In genomic region chr1:173856903-173857302, GRCh38 we compare ENCODE assay signal across 18 cellular contexts. TPM values are rescaled to one million over a fixed set of nuclear protein-coding genes. Genes with fewer than 3 reads are reported as not detected.
DNase-seq lines count a peak whose midpoint lies in the region; ATAC-seq, FAIRE-seq and TF ChIP-seq lines count a peak whose summit lies in the region.
"Had no signal": no experiment of that assay in that cellular context is flagged by ENCODE, and none has a peak within 500 bp of the region (broad histone marks: within the 10 kb centered on the region; RNA-seq: fewer than 3 reads in every experiment).

No MANE protein-coding gene starts in this region.

- H3K27ac ChIP-seq in GM23338 (ENCODE audit: low read depth) (0 out of 2 replicates have a peak overlapping the region, but pooled peaks have one; percentile 35), H1 (ENCODE audit: low read depth, low read length) (no peak overlapping the region), mesenchymal stem cell (ENCODE audit: low read length, poor library complexity, severe bottlenecking) (no peak overlapping the region), ovary (no peak overlapping the region), aorta (ENCODE audit: low read depth in 1 of 2, low read length in 2 of 2) (no peak overlapping the region)
- H3K27ac ChIP-seq: BLaER1 treated with 17β-estradiol and CSF1 and Interleukin-3, amounts not matched to agents 10 nM and 100 nM had no signal

- H3K36me3 Mint-ChIP-seq in GM23338 (ENCODE audit: low read depth): peaks cover 70% of the 10 kb centered on the region

- H3K79me2 ChIP-seq in GM23338 (replicated peaks; ENCODE audit: insufficient read depth) (no peaks in the 10 kb centered on the region), H1 (ENCODE audit: control insufficient read depth in 1 of 2, insufficient read depth in 2 of 2, low read length in 2 of 2) (no peaks in the 10 kb centered on the region)

- no peak overlapping the region for H3K56ac ChIP-seq in H1 (replicated peaks; ENCODE audit: insufficient read length, low read depth, low read length)

- H3K9ac ChIP-seq in H1 (replicated peaks in 1 of 4; ENCODE audit: extremely low read depth in 1 of 4, low read depth in 3 of 4, low read length in 3 of 4) (no peak overlapping the region), mesenchymal stem cell (ENCODE audit: low read length) (peak overlapping the region; percentile 15)
- H3K9ac ChIP-seq: BLaER1 treated with 17β-estradiol and CSF1 and Interleukin-3, amounts not matched to agents 10 nM and 100 nM had no signal

- H3K23ac ChIP-seq in H1 (ENCODE audit: insufficient read length): no peak overlapping the region
- H3K23ac ChIP-seq in mesenchymal stem cell (ENCODE audit: low read length in 2 of 2): no peak overlapping the region

- H3K9me3 Mint-ChIP-seq in GM23338: no peaks in the 10 kb centered on the region; the same call in 2 of the 3 replicates

- H3K4me2 ChIP-seq in GM23338 (no peak overlapping the region), H1 (ENCODE audit: insufficient read depth in 1 of 2, low read depth in 2 of 2, low read length in 2 of 2) (no peak overlapping the region), mesenchymal stem cell (ENCODE audit: low read length, poor library complexity, severe bottlenecking) (no peak overlapping the region)
- H3K4me2 ChIP-seq: BLaER1 treated with 17β-estradiol and CSF1 and Interleukin-3, amounts not matched to agents 10 nM and 100 nM; PC-9 had no signal

- H3K4ac ChIP-seq in H1 (replicated peaks; ENCODE audit: insufficient read length, low read depth, low read length): no peak overlapping the region
- peak overlapping the region; percentile 16 to 54 for H3K4ac ChIP-seq in mesenchymal stem cell (ENCODE audit: low read depth in 1 of 2, low read length in 2 of 2)

- no peak overlapping the region for H4K5ac ChIP-seq in H1 (ENCODE audit: insufficient read length, low read depth, low read length)

- no peak overlapping the region for H2BK5ac ChIP-seq in H1 (ENCODE audit: low read depth, low read length)
- H2BK5ac ChIP-seq in mesenchymal stem cell (ENCODE audit: low read depth, low read length, poor library complexity, severe bottlenecking): no peak overlapping the region

- intact Hi-C loops in ovary (cut with DNase I) (no loop called here), aorta (cut with DNase I) (no loop called here)

- 90% methylated on average over 2 of the region's 2 CpGs; no CpG with 5 or more reads in 1 of the 2 experiments for WGBS in H1 (ENCODE audit: extremely low coverage in 1 of 2, insufficient coverage in 1 of 2, insufficient read length in 1 of 2, insufficient replicate concordance in 2 of 2, low coverage in 1 of 2, low lambda C conversion rate in 2 of 2, missing lambda C conversion rate in 1 of 2), 2 experiments
- 86% methylated on average over 1 of the region's 2 CpGs for WGBS in mesenchymal stem cell
- WGBS in ovary, 3 donors: 92 to 96% (median 95%) methylated on average over 2 of the region's 2 CpGs
- WGBS in aorta, 2 donors: 89 to 90% methylated on average over 2 of the region's 2 CpGs

- H3K79me1 ChIP-seq in H1 (ENCODE audit: low read depth, low read length) (no peaks in the 10 kb centered on the region), mesenchymal stem cell (replicated peaks; ENCODE audit: low read length, poor library complexity, severe bottlenecking) (peaks cover 4% of the 10 kb centered on the region)

- H4K91ac ChIP-seq in H1 (replicated peaks; ENCODE audit: insufficient read length, low read length) (no peak overlapping the region), mesenchymal stem cell (ENCODE audit: low read length) (no peak overlapping the region)

- no peak overlapping the region for H3K18ac ChIP-seq in H1 (ENCODE audit: extremely low read depth, low read length)
- H3K18ac ChIP-seq in mesenchymal stem cell (ENCODE audit: low read depth in 1 of 2, low read length in 2 of 2): peak overlapping the region in 1 of 2 experiments; percentile 21

- no peaks in the 10 kb centered on the region for H3K9me3 ChIP-seq in H1 (ENCODE audit: insufficient read depth in 2 of 2, low read depth in 1 of 2, low read length in 1 of 2)
- H3K9me3 ChIP-seq in mesenchymal stem cell (ENCODE audit: control insufficient read depth, low read length): no peaks in the 10 kb centered on the region
- H3K9me3 ChIP-seq in ovary: no peaks in the 10 kb centered on the region
- no peaks in the 10 kb centered on the region for H3K9me3 ChIP-seq in aorta (ENCODE audit: control insufficient read depth, low read length)
- H3K9me3 ChIP-seq: BLaER1 treated with 17β-estradiol and CSF1 and Interleukin-3, amounts not matched to agents 10 nM and 100 nM; SJSA1 had no signal

- TF ChIP-seq POLR2A in H1 (IDR thresholded peaks at IDR 0.05; ENCODE audit: control extremely low read depth in 1 of 2, low read depth in 2 of 2, low read length in 2 of 2) (no peak; a peak in 1 of 3 replicates), ovary (IDR thresholded peaks at IDR 0.05) (no peak)

- H2AFZ ChIP-seq in GM23338 (no peak overlapping the region), H1 (ENCODE audit: low read length) (no peak overlapping the region), mesenchymal stem cell (ENCODE audit: low read depth, low read length) (no peak overlapping the region)
- H2AFZ ChIP-seq: PC-9 had no signal

- H3K4me1 Mint-ChIP-seq in GM23338: peaks cover 14% of the 10 kb centered on the region

- no peak for ATAC-seq in GM23338
- no peak for ATAC-seq in aorta (ENCODE audit: low FRiP score)

- H2BK120ac ChIP-seq in H1 (replicated peaks; ENCODE audit: low read depth, low read length) (no peak overlapping the region), mesenchymal stem cell (ENCODE audit: low read depth, low read length) (no peak overlapping the region)

- no peak overlapping the region for H3K14ac ChIP-seq in H1 (ENCODE audit: insufficient read length)
- no peak overlapping the region for H3K14ac ChIP-seq in mesenchymal stem cell (ENCODE audit: low read length in 2 of 2)

- no peak for FAIRE-seq in H1 (lab: Jason Lieb, UNC)
- FAIRE-seq: GM19239, HepG2 had no signal

- peaks cover 6% of the 10 kb centered on the region; the same call in 1 of the 2 replicates for H3K36me3 ChIP-seq in GM23338 (ENCODE audit: insufficient read depth)
- H3K36me3 ChIP-seq in H1 (ENCODE audit: control insufficient read depth in 2 of 4, insufficient read depth in 4 of 4, low read length in 3 of 4): peaks cover 6 to 57% (median 25%) of the 10 kb centered on the region in 4 experiments; a peak in 7 of 8 replicates
- peaks cover 8 to 76% of the 10 kb centered on the region in 2 experiments for H3K36me3 ChIP-seq in mesenchymal stem cell (ENCODE audit: control insufficient read depth in 1 of 2, insufficient read depth in 2 of 2, low read depth in 1 of 2, low read length in 2 of 2)
- no peaks in the 10 kb centered on the region for H3K36me3 ChIP-seq in ovary
- peaks cover 4 to 7% of the 10 kb centered on the region in 2 donors for H3K36me3 ChIP-seq in aorta (ENCODE audit: control insufficient read depth in 1 of 2, insufficient read depth in 2 of 2, low read length in 1 of 2)

- no peak overlapping the region for H4K8ac ChIP-seq in H1 (ENCODE audit: extremely low read depth, insufficient read depth, low read length)
- no peak overlapping the region for H4K8ac ChIP-seq in mesenchymal stem cell (ENCODE audit: low read length)

- H3K4me1 ChIP-seq in GM23338 (ENCODE audit: insufficient read depth) (peaks cover 11% of the 10 kb centered on the region), H1 (replicated peaks in 1 of 4; ENCODE audit: control insufficient read depth in 3 of 4, insufficient read depth in 4 of 4, low read length in 3 of 4) (peaks cover 0 to 9% (median 4%) of the 10 kb centered on the region in 4 experiments; a peak in 5 of 7 replicates), mesenchymal stem cell (ENCODE audit: control insufficient read depth, insufficient read depth, low read depth, low read length) (peaks cover 2% of the 10 kb centered on the region), ovary (ENCODE audit: insufficient read depth) (no peaks in the 10 kb centered on the region), aorta (ENCODE audit: control insufficient read depth in 1 of 2, insufficient read depth in 2 of 2, low read length in 2 of 2) (no peaks in the 10 kb centered on the region)
- H3K4me1 ChIP-seq: BLaER1 treated with 17β-estradiol and CSF1 and Interleukin-3, amounts not matched to agents 10 nM and 100 nM had no signal

- H3K9me2 ChIP-seq in GM23338 (ENCODE audit: insufficient read depth): no peaks in the 10 kb centered on the region

- no peaks in the 10 kb centered on the region for H4K20me1 ChIP-seq in GM23338 (replicated peaks; ENCODE audit: insufficient read depth)
- peaks cover 0 to 1% of the 10 kb centered on the region in 2 experiments for H4K20me1 ChIP-seq in H1 (replicated peaks in 1 of 2; ENCODE audit: control insufficient read depth in 1 of 2, insufficient read depth in 2 of 2, low read length in 2 of 2)

- H3K27me3 ChIP-seq in GM23338 (ENCODE audit: insufficient read depth) (no peaks in the 10 kb centered on the region), H1 (replicated peaks in 1 of 4; ENCODE audit: control insufficient read depth in 3 of 4, extremely low read depth in 1 of 4, insufficient read depth in 3 of 4, low read length in 3 of 4) (no peaks in the 10 kb centered on the region), mesenchymal stem cell (ENCODE audit: control insufficient read depth in 1 of 2, insufficient read depth in 1 of 2, low read length in 2 of 2) (no peaks in the 10 kb centered on the region), ovary (no peaks in the 10 kb centered on the region), aorta (ENCODE audit: control insufficient read depth in 1 of 2, insufficient read depth in 2 of 2, low read length in 1 of 2) (no peaks in the 10 kb centered on the region)
- H3K27me3 ChIP-seq: BLaER1 treated with 17β-estradiol and CSF1 and Interleukin-3, amounts not matched to agents 10 nM and 100 nM; SJSA1 had no signal

- TF ChIP-seq CTCF in GM23338 (conservative IDR thresholded peaks at IDR 0.05; ENCODE audit: low read depth in 2 of 2): no peak
- TF ChIP-seq CTCF in H1 (IDR thresholded peaks at IDR 0.05; ENCODE audit: control extremely low read depth in 1 of 3, insufficient read depth in 1 of 3, low read depth in 1 of 3, low read length in 3 of 3): no peak
- no peak for TF ChIP-seq CTCF in ovary (IDR thresholded peaks at IDR 0.05)

- DNase-seq in CD1c-positive myeloid dendritic cell (ENCODE audit: extremely low spot score) (peak; percentile 6), GM23338 (ENCODE audit: low spot score) (no peak), H1 (ENCODE audit: low read depth in 1 of 2, low spot score in 2 of 2) (no peak), mesenchymal stem cell (peak; percentile 46), ovary (no peak), foreskin melanocyte (no peak), aorta (no peak), NCI-H526 (lab: John Stamatoyannopoulos, UW) (no peak)
- DNase-seq: EL, HCEC 1CT, NCI-H1092 treated with DMSO at 0.1 percent for 48 hours, NCI-H1694, NCI-H510A treated with DMSO at 0.1 percent for 48 hours, PC-9 had no signal

- H3K23me2 ChIP-seq in H1 (ENCODE audit: low read depth, low read length): no peaks in the 10 kb centered on the region

- peaks cover 11% of the 10 kb centered on the region; the same call in 1 of the 2 replicates for H3F3A ChIP-seq in GM23338 (replicated peaks; ENCODE audit: low read depth)

- peaks cover 15% of the 10 kb centered on the region for H3K27me3 Mint-ChIP-seq in GM23338 (ENCODE audit: insufficient read depth, low read depth, poor library complexity)

- H2BK15ac ChIP-seq in H1 (ENCODE audit: low read length): no peak overlapping the region
- H2BK15ac ChIP-seq in mesenchymal stem cell (ENCODE audit: low read depth, poor library complexity, severe bottlenecking): no peak overlapping the region

- H2BK12ac ChIP-seq in H1 (ENCODE audit: low read depth, low read length) (no peak overlapping the region), mesenchymal stem cell (ENCODE audit: low read length in 2 of 2) (no peak overlapping the region)

- CTCF ChIA-PET in H1 (lab: Charles Lee; ENCODE audit: partially characterized antibody): interaction anchor here (0.5 kb wide), 1 partner anchor 111 kb away, joined by 3 read pairs; no protein-coding TSS in a partner anchor

- POLR2A ChIA-PET in H1 (lab: Charles Lee; ENCODE audit: partially characterized antibody): interaction anchor here (1.0 to 17.5 kb wide), 5 partner anchors 8 to 165 kb away, joined by 3 to 475 read pairs (median 4); partner anchors contain the start of genes GAS5, RC3H1 and ZBTB37

- no peak for TF ChIP-seq RAD21 in H1 (IDR thresholded peaks at IDR 0.05 in 1 of 2, conservative IDR thresholded peaks at IDR 0.05 in 1 of 2; ENCODE audit: low read depth in 2 of 2, low read length in 2 of 2)

- no peak overlapping the region for H3K27ac Mint-ChIP-seq in GM23338

- H3K4me3 ChIP-seq in GM23338 (no peak overlapping the region), H1 (ENCODE audit: extremely low read depth in 1 of 4, insufficient read depth in 2 of 4, low read depth in 3 of 4, low read length in 4 of 4) (no peak overlapping the region), mesenchymal stem cell (ENCODE audit: insufficient read depth in 1 of 2, low read depth in 1 of 2, low read length in 2 of 2) (no peak overlapping the region), ovary (no peak overlapping the region), aorta (ENCODE audit: low read length in 2 of 2) (no peak overlapping the region)
- H3K4me3 ChIP-seq: BLaER1 treated with 17β-estradiol and CSF1 and Interleukin-3, amounts not matched to agents 10 nM and 100 nM; PC-9; SJSA1 had no signal

- TF ChIP-seq EP300 in H1 (IDR thresholded peaks at IDR 0.05; ENCODE audit: borderline replicate concordance in 1 of 2, low read depth in 2 of 2, low read length in 2 of 2): no peak
- TF ChIP-seq EP300 in ovary (IDR thresholded peaks at IDR 0.05): no peak

- H2AK5ac ChIP-seq in H1 (ENCODE audit: low read depth, low read length) (no peak overlapping the region), mesenchymal stem cell (ENCODE audit: low read length, severe bottlenecking) (no peak overlapping the region)

- no peak overlapping the region for H3K4me3 Mint-ChIP-seq in GM23338

- no peak overlapping the region for H2BK20ac ChIP-seq in H1 (ENCODE audit: low read length)

RNA-seq across cellular contexts. Expression of gene GAS5, which starts 10.9 kb away (rescaled TPM):
- total RNA-seq in GM23338 (2014; rRNA removed; shearing (Covaris generic)): 979 and 1,111 TPM in 2 replicates
- polyA plus RNA-seq in GM23338 (2016; fragmentation: Nextera tagmentation; extraction: Ambion mirVana) (992 and 1,077 TPM in 2 replicates), H1 (2011; rRNA removed) (716 and 1,238 TPM in 2 replicates), ovary (1,000 to 10,000 TPM in 1 of 2 donors, 100 to 1,000 TPM in 1; 802 to 2,293 TPM), aorta (100 to 1,000 TPM; 382 to 898 TPM)
- 763 and 799 TPM in 2 replicates for total RNA-seq in H1 (2021; fragmentation: NEBNext Ultra II Directional; extraction: Animal tissue kit (Norgen Biotek cat#: 25700))
- polyA plus RNA-seq in H1 (2011; cell fraction: cytosol; rRNA removed): 1,318 TPM
- polyA plus RNA-seq in H1 (2011; cell fraction: nucleus; rRNA removed): 616 TPM
- polyA plus RNA-seq in H1 (2012, experiment 1 of 2): 903 to 1,125 TPM (median 1,026 TPM) in 4 replicates
- 245 TPM for polyA plus RNA-seq in H1 (2012, experiment 2 of 2)
- 730 TPM for polyA plus RNA-seq in H1 (2013, experiment 1 of 2)
- 658 TPM for polyA plus RNA-seq in H1 (2013, experiment 2 of 2)
- 674 and 729 TPM in 2 replicates for polyA minus RNA-seq in H1 (2011; rRNA and poly(A)+ RNA removed)
- polyA minus RNA-seq in H1 (2011; cell fraction: cytosol; rRNA and poly(A)+ RNA removed): 428 TPM
- 1,795 TPM for polyA minus RNA-seq in H1 (2011; cell fraction: nucleus; rRNA and poly(A)+ RNA removed)
- polyA plus RNA-seq in mesenchymal stem cell (2013, experiment 1 of 2): 541 TPM
- 551 TPM for polyA plus RNA-seq in mesenchymal stem cell (2013, experiment 2 of 2)
- total RNA-seq in ovary (1,000 to 10,000 TPM in 6 of 7 donors, 100 to 1,000 TPM in 1; 958 to 2,885 (median 1,266) TPM), aorta (100 to 1,000 TPM; 201 to 307 TPM)

RNA-seq across cellular contexts. Expression of gene ZBTB37, which starts 11.3 kb away (rescaled TPM):
- total RNA-seq in GM23338 (2014; rRNA removed; shearing (Covaris generic)): 15.2 and 15.8 TPM in 2 replicates
- polyA plus RNA-seq in GM23338 (2016; fragmentation: Nextera tagmentation; extraction: Ambion mirVana) (1.4 and 2.7 TPM in 2 replicates), H1 (2011; rRNA removed) (1.6 and 1.7 TPM in 2 replicates), ovary (1 to 10 TPM; 2.3 to 4.4 TPM), aorta (1 to 10 TPM in 1 of 2 donors, under 1 TPM in 1; 0.63 to 1.9 TPM)
- total RNA-seq in H1 (2021; fragmentation: NEBNext Ultra II Directional; extraction: Animal tissue kit (Norgen Biotek cat#: 25700)): 11.3 and 12.5 TPM in 2 replicates
- 2.5 TPM for polyA plus RNA-seq in H1 (2011; cell fraction: cytosol; rRNA removed)
- polyA plus RNA-seq in H1 (2011; cell fraction: nucleus; rRNA removed): 5.2 TPM
- polyA plus RNA-seq in H1 (2012, experiment 1 of 2): 1.6 to 4.6 TPM (median 2.8 TPM) in 4 replicates
- polyA plus RNA-seq in H1 (2012, experiment 2 of 2): 0.14 TPM
- polyA plus RNA-seq in H1 (2013, experiment 1 of 2): 3.3 TPM
- 2.8 TPM for polyA plus RNA-seq in H1 (2013, experiment 2 of 2)
- polyA minus RNA-seq in H1 (2011; rRNA and poly(A)+ RNA removed): 27.7 and 32.6 TPM in 2 replicates
- 5.9 TPM for polyA minus RNA-seq in H1 (2011; cell fraction: cytosol; rRNA and poly(A)+ RNA removed)
- polyA minus RNA-seq in H1 (2011; cell fraction: nucleus; rRNA and poly(A)+ RNA removed): 15.9 TPM
- 1.6 TPM for polyA plus RNA-seq in mesenchymal stem cell (2013, experiment 1 of 2)
- polyA plus RNA-seq in mesenchymal stem cell (2013, experiment 2 of 2): 1.5 TPM
- total RNA-seq in ovary (10 to 100 TPM in 5 of 7 donors, 1 to 10 TPM in 2; 6.5 to 20.0 (median 14.9) TPM), aorta (10 to 100 TPM; 14.2 to 19.9 TPM)

RNA-seq across cellular contexts. Expression of gene CENPL, which starts 32.2 kb away (rescaled TPM):
- 23.5 and 40.7 TPM in 2 replicates for total RNA-seq in GM23338 (2014; rRNA removed; shearing (Covaris generic))
- polyA plus RNA-seq in GM23338 (2016; fragmentation: Nextera tagmentation; extraction: Ambion mirVana) (8.8 and 13.6 TPM in 2 replicates), H1 (2011; rRNA removed) (4.5 and 6.6 TPM in 2 replicates), ovary (1 to 10 TPM; 2.4 to 3.9 TPM), aorta (1 to 10 TPM; 1.9 to 5.9 TPM)
- 16.0 and 16.3 TPM in 2 replicates for total RNA-seq in H1 (2021; fragmentation: NEBNext Ultra II Directional; extraction: Animal tissue kit (Norgen Biotek cat#: 25700))
- polyA plus RNA-seq in H1 (2011; cell fraction: cytosol; rRNA removed): 7.6 TPM
- polyA plus RNA-seq in H1 (2011; cell fraction: nucleus; rRNA removed): 4.0 TPM
- 8.6 to 11.3 TPM (median 10.5 TPM) in 4 replicates for polyA plus RNA-seq in H1 (2012, experiment 1 of 2)
- 4.4 TPM for polyA plus RNA-seq in H1 (2012, experiment 2 of 2)
- 8.6 TPM for polyA plus RNA-seq in H1 (2013, experiment 1 of 2)
- polyA plus RNA-seq in H1 (2013, experiment 2 of 2): 8.5 TPM
- 18.1 and 23.7 TPM in 2 replicates for polyA minus RNA-seq in H1 (2011; rRNA and poly(A)+ RNA removed)
- 10.5 TPM for polyA minus RNA-seq in H1 (2011; cell fraction: cytosol; rRNA and poly(A)+ RNA removed)
- polyA minus RNA-seq in H1 (2011; cell fraction: nucleus; rRNA and poly(A)+ RNA removed): 19.5 TPM
- polyA plus RNA-seq in mesenchymal stem cell (2013, experiment 1 of 2): 5.0 TPM
- polyA plus RNA-seq in mesenchymal stem cell (2013, experiment 2 of 2): 5.5 TPM
- total RNA-seq in ovary (1 to 10 TPM; 1.1 to 5.6 (median 3.1) TPM), aorta (1 to 10 TPM; 4.5 to 4.8 TPM)

RNA-seq across cellular contexts. Expression of gene DARS2, which starts 32.4 kb away (rescaled TPM):
- 41.1 and 49.9 TPM in 2 replicates for total RNA-seq in GM23338 (2014; rRNA removed; shearing (Covaris generic))
- 17.0 and 18.1 TPM in 2 replicates for polyA plus RNA-seq in GM23338 (2016; fragmentation: Nextera tagmentation; extraction: Ambion mirVana)
- total RNA-seq in H1 (2021; fragmentation: NEBNext Ultra II Directional; extraction: Animal tissue kit (Norgen Biotek cat#: 25700)): 35.2 and 35.7 TPM in 2 replicates
- polyA plus RNA-seq in H1 (2011; rRNA removed): 15.8 and 21.0 TPM in 2 replicates
- polyA plus RNA-seq in H1 (2011; cell fraction: cytosol; rRNA removed): 24.2 TPM
- 19.2 TPM for polyA plus RNA-seq in H1 (2011; cell fraction: nucleus; rRNA removed)
- 20.1 to 31.2 TPM (median 23.7 TPM) in 4 replicates for polyA plus RNA-seq in H1 (2012, experiment 1 of 2)
- polyA plus RNA-seq in H1 (2012, experiment 2 of 2): 4.2 TPM
- polyA plus RNA-seq in H1 (2013, experiment 1 of 2): 29.8 TPM
- 29.5 TPM for polyA plus RNA-seq in H1 (2013, experiment 2 of 2)
- polyA minus RNA-seq in H1 (2011; rRNA and poly(A)+ RNA removed): 43.8 and 46.7 TPM in 2 replicates
- 22.6 TPM for polyA minus RNA-seq in H1 (2011; cell fraction: cytosol; rRNA and poly(A)+ RNA removed)
- 33.5 TPM for polyA minus RNA-seq in H1 (2011; cell fraction: nucleus; rRNA and poly(A)+ RNA removed)
- polyA plus RNA-seq in mesenchymal stem cell (2013, experiment 1 of 2): 14.4 TPM
- 13.3 TPM for polyA plus RNA-seq in mesenchymal stem cell (2013, experiment 2 of 2)
- 10 to 100 TPM in 2 of 7 donors, 1 to 10 TPM in 5; 7.8 to 11.5 (median 9.1) TPM for total RNA-seq in ovary
- polyA plus RNA-seq in ovary: 10 to 100 TPM in 1 of 2 donors, 1 to 10 TPM in 1; 4.3 to 20.5 TPM
- total RNA-seq in aorta: 1 to 10 TPM; 8.6 to 10.0 TPM
- polyA plus RNA-seq in aorta: 1 to 10 TPM; 2.0 to 3.6 TPM

Comparison
In these comparisons a context has a peak if more than half of its experiments do, and no peak if none do; other contexts are left out.
1. DNase-seq: peak in CD1c-positive myeloid dendritic cell (single experiment) and mesenchymal stem cell (single experiment); none in GM23338 (single experiment), H1 (0 of 2), ovary (0 of 5), foreskin melanocyte (single experiment), aorta (0 of 2) and NCI-H526 (0 of 2).